11 cellular contexts compared by ENCODE assay signal in genomic region chr9:137715321-137715720, GRCh38.
A peak's percentile ranks its signal among the peaks of the same experiment; 100 is the strongest.
DNase-seq lines count a peak whose midpoint lies in the region; ATAC-seq and TF ChIP-seq lines count a peak whose summit lies in the region.
"Had no signal": no experiment of that assay in that cellular context is flagged by ENCODE, and none has a peak within 500 bp of the region (broad histone marks: within the 10 kb centered on the region; RNA-seq: fewer than 3 reads in every experiment).

No MANE protein-coding gene starts in this region.

- peaks cover 27% of the 10 kb centered on the region for H3K9me3 ChIP-seq in CD8-positive, alpha-beta memory T cell (ENCODE audit: low read length)
- H3K9me3 ChIP-seq in mesenchymal stem cell (ENCODE audit: control insufficient read depth, low read length) (peaks cover 4% of the 10 kb centered on the region), MG63 (peaks cover 4% of the 10 kb centered on the region; the same call in 1 of the 2 replicates), PC-3 (ENCODE audit: low read length) (no peaks in the 10 kb centered on the region)

- no peak overlapping the region for H3K4me3 ChIP-seq in CD8-positive, alpha-beta memory T cell (ENCODE audit: low read length)
- no peak overlapping the region for H3K4me3 ChIP-seq in mesenchymal stem cell (ENCODE audit: insufficient read depth in 1 of 2, low read depth in 1 of 2, low read length in 2 of 2)
- no peak overlapping the region for H3K4me3 ChIP-seq in MG63
- no peak overlapping the region for H3K4me3 ChIP-seq in PC-3 (ENCODE audit: low read length)

- H3K4me1 Mint-ChIP-seq in CD8-positive, alpha-beta memory T cell = peaks cover 32 to 45% (median 39%) of the 10 kb centered on the region in 3 donors
- peaks cover 18% of the 10 kb centered on the region for H3K4me1 Mint-ChIP-seq in activated T-helper 17 cell treated with anti-CD3 and anti-CD28 coated beads, Interleukin-2, amount 50 U/mL, for 72 hours

- ATAC-seq in activated T-helper 17 cell treated with anti-CD3 and anti-CD28 coated beads, Interleukin-2, amount 50 U/mL, for 72 hours (replicated peaks) = no peak
- ATAC-seq in HG02610 (IDR thresholded peaks at IDR 0.05; ENCODE audit: unreplicated experiment) = no peak
- ATAC-seq in HG02884 (IDR thresholded peaks at IDR 0.05; ENCODE audit: unreplicated experiment) = no peak
- no peak for ATAC-seq in PC-3

- POLR2A ChIA-PET in CD8-positive, alpha-beta memory T cell (lab: Charles Lee) = no interaction called here
- POLR2A ChIA-PET in PC-3 (lab: Charles Lee; ENCODE audit: unreplicated experiment) = no interaction called here

- no peak overlapping the region for H3K4ac ChIP-seq in mesenchymal stem cell (ENCODE audit: low read depth in 1 of 2, low read length in 2 of 2)

- H3K4me2 ChIP-seq in mesenchymal stem cell (ENCODE audit: low read length, poor library complexity, severe bottlenecking) (no peak overlapping the region), PC-3 (ENCODE audit: low read length) (no peak overlapping the region)

- H2BK120ac ChIP-seq in mesenchymal stem cell (ENCODE audit: low read depth, low read length) = no peak overlapping the region

- no peaks in the 10 kb centered on the region for H3F3A ChIP-seq in PC-3 (ENCODE audit: low read length, unreplicated experiment)

- peaks cover 10 to 37% (median 35%) of the 10 kb centered on the region in 5 donors for H3K9me3 Mint-ChIP-seq in CD8-positive, alpha-beta memory T cell
- H3K9me3 Mint-ChIP-seq in activated T-helper 17 cell treated with anti-CD3 and anti-CD28 coated beads, Interleukin-2, amount 50 U/mL, for 72 hours = peaks cover 4% of the 10 kb centered on the region

- peaks cover 0 to 12% of the 10 kb centered on the region in 2 donors for H3K27me3 Mint-ChIP-seq in CD8-positive, alpha-beta memory T cell
- H3K27me3 Mint-ChIP-seq in activated T-helper 17 cell treated with anti-CD3 and anti-CD28 coated beads, Interleukin-2, amount 50 U/mL, for 72 hours = no peaks in the 10 kb centered on the region

- no peak overlapping the region for H4K91ac ChIP-seq in mesenchymal stem cell (ENCODE audit: low read length)

- H3K4me3 Mint-ChIP-seq in CD8-positive, alpha-beta memory T cell = peak overlapping the region in 4 of 7 donors; percentile 8 to 80 (median 44)
- H3K4me3 Mint-ChIP-seq in activated T-helper 17 cell treated with anti-CD3 and anti-CD28 coated beads, Interleukin-2, amount 50 U/mL, for 72 hours = no peak overlapping the region

- CTCF ChIA-PET in CD8-positive, alpha-beta memory T cell (lab: Charles Lee) = no interaction called here
- CTCF ChIA-PET in PC-3 (lab: Charles Lee) = no interaction called here

- H4K8ac ChIP-seq in mesenchymal stem cell (ENCODE audit: low read length) = peak overlapping the region; percentile 8

- H3K4me1 ChIP-seq in CD8-positive, alpha-beta memory T cell (ENCODE audit: insufficient read depth, low read length) = peaks cover 12% of the 10 kb centered on the region
- H3K4me1 ChIP-seq in mesenchymal stem cell (ENCODE audit: control insufficient read depth, insufficient read depth, low read depth, low read length) = no peaks in the 10 kb centered on the region
- no peaks in the 10 kb centered on the region for H3K4me1 ChIP-seq in PC-3 (ENCODE audit: insufficient read depth, low read length)

- H3K23ac ChIP-seq in mesenchymal stem cell (ENCODE audit: low read length in 2 of 2) = no peak overlapping the region

- DNase-seq in CD8-positive, alpha-beta memory T cell = no peak
- DNase-seq in mesenchymal stem cell (no peak), MG63 (no peak), PC-3 (no peak)
- DNase-seq: kidney glomerular epithelial cell, NCI-H2029 treated with DMSO at 0.1 percent for 48 hours, SIG-M5 had no signal

- WGBS in mesenchymal stem cell = 93% methylated on average over 12 of the region's 12 CpGs

- no peak overlapping the region for H3K14ac ChIP-seq in mesenchymal stem cell (ENCODE audit: low read length in 2 of 2)

- H3K9me2 ChIP-seq in PC-3 (replicated peaks; ENCODE audit: low read length) = no peaks in the 10 kb centered on the region

- no peak for TF ChIP-seq CTCF in C4-2B (conservative IDR thresholded peaks at IDR 0.05)
- no peak for TF ChIP-seq CTCF in PC-3 (conservative IDR thresholded peaks at IDR 0.05; ENCODE audit: low read depth, low read length)

- H2BK15ac ChIP-seq in mesenchymal stem cell (ENCODE audit: low read depth, poor library complexity, severe bottlenecking) = no peak overlapping the region

- no TSS peak for BruUV-seq in PC-3 (replicated peaks; lab: Mats Ljungman, UMichigan)

- no peaks in the 10 kb centered on the region for H3K27me3 ChIP-seq in CD8-positive, alpha-beta memory T cell (ENCODE audit: insufficient read depth, low read length, poor library complexity, severe bottlenecking)
- H3K27me3 ChIP-seq in mesenchymal stem cell (ENCODE audit: control insufficient read depth in 1 of 2, insufficient read depth in 1 of 2, low read length in 2 of 2) = no peaks in the 10 kb centered on the region
- H3K27me3 ChIP-seq in MG63 = no peaks in the 10 kb centered on the region
- H3K27me3 ChIP-seq in PC-3 (ENCODE audit: low read length) = no peaks in the 10 kb centered on the region

- H3K18ac ChIP-seq in mesenchymal stem cell (ENCODE audit: low read depth in 1 of 2, low read length in 2 of 2) = no peak overlapping the region

- H2AK5ac ChIP-seq in mesenchymal stem cell (ENCODE audit: low read length, severe bottlenecking) = no peak overlapping the region

- H3K79me2 ChIP-seq in PC-3 (ENCODE audit: low read length) = peaks cover 13% of the 10 kb centered on the region; the same call in 1 of the 2 replicates

- no peak overlapping the region for H2BK5ac ChIP-seq in mesenchymal stem cell (ENCODE audit: low read depth, low read length, poor library complexity, severe bottlenecking)

- no peak overlapping the region for H2BK12ac ChIP-seq in mesenchymal stem cell (ENCODE audit: low read length in 2 of 2)

- intact Hi-C loops in PC-3 (cut with micrococcal nuclease) = no loop called here

- no peaks in the 10 kb centered on the region for H4K20me1 ChIP-seq in PC-3 (ENCODE audit: low read length)

- H3K9ac ChIP-seq in mesenchymal stem cell (ENCODE audit: low read length) = no peak overlapping the region
- no peak overlapping the region for H3K9ac ChIP-seq in PC-3 (ENCODE audit: low read length)

- H2AFZ ChIP-seq in mesenchymal stem cell (ENCODE audit: low read depth, low read length) = no peak overlapping the region
- H2AFZ ChIP-seq in PC-3 (ENCODE audit: low read length) = no peak overlapping the region

- H3K27ac ChIP-seq in C4-2B (peak overlapping the region; percentile 21; the same call in 1 of the 2 replicates), mesenchymal stem cell (ENCODE audit: low read length, poor library complexity, severe bottlenecking) (no peak overlapping the region), PC-3 (ENCODE audit: low read length) (no peak overlapping the region)
- no peak overlapping the region for H3K27ac ChIP-seq in CD8-positive, alpha-beta memory T cell (ENCODE audit: low read depth, low read length)

- H3K36me3 ChIP-seq in CD8-positive, alpha-beta memory T cell (ENCODE audit: insufficient read depth, low read length) = peaks cover 27% of the 10 kb centered on the region
- H3K36me3 ChIP-seq in mesenchymal stem cell (ENCODE audit: control insufficient read depth in 1 of 2, insufficient read depth in 2 of 2, low read depth in 1 of 2, low read length in 2 of 2) (peaks cover 53 to 54% of the 10 kb centered on the region in 2 experiments), MG63 (peaks cover 30% of the 10 kb centered on the region), PC-3 (ENCODE audit: low read depth, low read length) (peaks cover 10% of the 10 kb centered on the region)

- peaks cover 21% of the 10 kb centered on the region for H3K79me1 ChIP-seq in mesenchymal stem cell (replicated peaks; ENCODE audit: low read length, poor library complexity, severe bottlenecking)

- peak overlapping the region in 5 of 8 donors; percentile 42 to 91 (median 80) for H3K27ac Mint-ChIP-seq in CD8-positive, alpha-beta memory T cell
- peak overlapping the region; percentile 80 for H3K27ac Mint-ChIP-seq in activated T-helper 17 cell treated with anti-CD3 and anti-CD28 coated beads, Interleukin-2, amount 50 U/mL, for 72 hours

- peaks cover 31 to 73% (median 61%) of the 10 kb centered on the region in 3 donors for H3K36me3 Mint-ChIP-seq in CD8-positive, alpha-beta memory T cell
- H3K36me3 Mint-ChIP-seq in activated T-helper 17 cell treated with anti-CD3 and anti-CD28 coated beads, Interleukin-2, amount 50 U/mL, for 72 hours (ENCODE audit: low read depth) = peaks cover 86% of the 10 kb centered on the region
